Comparison of ENCODE assay signal across 28 cellular contexts in the genomic region with DNA sequence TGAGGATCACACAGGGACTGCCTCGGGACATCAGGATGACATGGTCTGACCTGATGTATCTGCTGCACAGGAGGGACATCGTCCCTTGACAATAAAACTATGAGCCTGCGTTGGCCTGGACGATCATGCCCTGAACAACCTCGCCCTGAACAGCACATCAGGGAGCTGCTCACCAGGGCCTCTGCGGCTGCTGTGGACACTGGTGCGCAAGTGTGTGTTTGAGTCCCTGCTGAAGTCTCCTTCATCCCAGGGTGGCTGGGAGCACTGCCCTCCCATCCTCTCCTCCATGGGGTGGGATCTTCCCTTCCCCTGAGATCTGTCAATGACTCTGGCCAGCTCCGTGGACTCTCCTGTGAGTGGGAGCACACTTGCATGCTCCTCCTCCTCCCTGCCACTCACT.
A peak's percentile ranks its signal among the peaks of the same experiment; 100 is the strongest.
DNase-seq lines count a peak whose midpoint lies in the region; ATAC-seq, FAIRE-seq and TF ChIP-seq lines count a peak whose summit lies in the region.
"Had no signal": no experiment of that assay in that cellular context is flagged by ENCODE, and none has a peak within 500 bp of the region (broad histone marks: within the 10 kb centered on the region; RNA-seq: fewer than 3 reads in every experiment).

No MANE protein-coding gene starts in this region.

- no peak overlapping the region for H2AFZ ChIP-seq in K562 (ENCODE audit: low read depth, low read length)

- no peaks in the 10 kb centered on the region for H3K79me2 ChIP-seq in K562 (ENCODE audit: control insufficient read depth, insufficient read depth, low read length)

- H3K9me3 ChIP-seq in left ventricle myocardium inferior (replicated peaks) (no peaks in the 10 kb centered on the region), K562 (replicated peaks; ENCODE audit: control insufficient read depth, insufficient read depth, low read depth, low read length) (no peaks in the 10 kb centered on the region), kidney (ENCODE audit: control insufficient read depth in 1 of 2, low read length in 2 of 2) (no peaks in the 10 kb centered on the region)

- no peaks in the 10 kb centered on the region for H3K4me1 ChIP-seq in left ventricle myocardium inferior
- no peaks in the 10 kb centered on the region for H3K4me1 ChIP-seq in K562 (replicated peaks in 1 of 2; ENCODE audit: control insufficient read depth in 2 of 2, insufficient read depth in 2 of 2, low read length in 2 of 2)
- H3K4me1 ChIP-seq in kidney (ENCODE audit: control insufficient read depth in 1 of 2, insufficient read depth in 1 of 2, low read depth in 1 of 2, low read length in 2 of 2), result no peaks in the 10 kb centered on the region
- H3K4me1 ChIP-seq: A549; BLaER1 treated with 17β-estradiol and CSF1 and Interleukin-3, amounts not matched to agents 10 nM and 100 nM had no signal

- no peaks in the 10 kb centered on the region for H3K36me3 ChIP-seq in left ventricle myocardium inferior
- H3K36me3 ChIP-seq in K562 (ENCODE audit: control insufficient read depth, insufficient read depth, low read length), result no peaks in the 10 kb centered on the region
- no peaks in the 10 kb centered on the region for H3K36me3 ChIP-seq in kidney (ENCODE audit: control insufficient read depth in 1 of 2, insufficient read depth in 2 of 2, low read length in 2 of 2)

- no peak for TF ChIP-seq CTCF in left ventricle myocardium inferior (IDR thresholded peaks at IDR 0.05; ENCODE audit: borderline replicate concordance)
- TF ChIP-seq CTCF in K562 (IDR thresholded peaks at IDR 0.05 in 2 of 3, conservative IDR thresholded peaks at IDR 0.05 in 1 of 3; ENCODE audit: insufficient read depth in 2 of 3, low read depth in 1 of 3, low read length in 3 of 3), result no peak
- no peak for TF ChIP-seq CTCF in glutamatergic neuron (IDR thresholded peaks at IDR 0.05; ENCODE audit: partially characterized antibody, unreplicated experiment)
- TF ChIP-seq CTCF in kidney (IDR thresholded peaks at IDR 0.05; ENCODE audit: borderline replicate concordance, extremely low read depth, insufficient read depth), result no peak

- no peaks in the 10 kb centered on the region; the same call in none of the 2 replicates for H4K20me1 ChIP-seq in K562 (replicated peaks; ENCODE audit: control insufficient read depth, insufficient read depth, low read length)
- H4K20me1 ChIP-seq: BLaER1 treated with 17β-estradiol and CSF1 and Interleukin-3, amounts not matched to agents 10 nM and 100 nM had no signal

- 0% methylated on average over 8 of the region's 8 CpGs for WGBS in K562 (ENCODE audit: insufficient coverage, low coverage, missing lambda C conversion rate)

- no peak overlapping the region for H3K4me3 Mint-ChIP-seq in glutamatergic neuron (ENCODE audit: unreplicated experiment)
- H3K4me3 Mint-ChIP-seq: B cell; CD14-positive monocyte; CD4-positive, alpha-beta memory T cell; CD4-positive, CD25-positive, alpha-beta regulatory T cell; CD8-positive, alpha-beta memory T cell had no signal

- no peaks in the 10 kb centered on the region for H3K9me1 ChIP-seq in K562 (ENCODE audit: control insufficient read depth, insufficient read depth, low read length)

- ATAC-seq in Right ventricle myocardium superior (ENCODE audit: poor library complexity), result no peak
- no peak for ATAC-seq in K562
- no peak for ATAC-seq in HG03045 (IDR thresholded peaks at IDR 0.05; ENCODE audit: unreplicated experiment)
- ATAC-seq: A549, GM12878 had no signal

- H3K4me3 ChIP-seq in left ventricle myocardium inferior (no peak overlapping the region), K562 (no peak overlapping the region), kidney (ENCODE audit: low read length in 2 of 2) (no peak overlapping the region)
- H3K4me3 ChIP-seq: A549; BLaER1 treated with 17β-estradiol and CSF1 and Interleukin-3, amounts not matched to agents 10 nM and 100 nM; GM12878 had no signal

- no peak overlapping the region for H3K9ac ChIP-seq in K562 (ENCODE audit: insufficient read depth in 1 of 2, low read depth in 2 of 2, low read length in 2 of 2)
- no peak overlapping the region for H3K9ac ChIP-seq in kidney (ENCODE audit: low read length in 2 of 2)
- H3K9ac ChIP-seq: BLaER1 treated with 17β-estradiol and CSF1 and Interleukin-3, amounts not matched to agents 10 nM and 100 nM had no signal

- CTCF ChIA-PET in K562 (lab: Yijun Ruan, JAX; ENCODE audit: low intra/inter-chr PET ratio), result no interaction called here

- H3K4me1 Mint-ChIP-seq in glutamatergic neuron (ENCODE audit: low read depth, unreplicated experiment), result peaks cover 13% of the 10 kb centered on the region
- H3K4me1 Mint-ChIP-seq: B cell; CD14-positive monocyte; CD4-positive, alpha-beta memory T cell; CD4-positive, CD25-positive, alpha-beta regulatory T cell; CD8-positive, alpha-beta memory T cell had no signal

- BruUV-seq in K562 (replicated peaks; lab: Mats Ljungman, UMichigan), result no TSS peak

- TF ChIP-seq EP300 in K562 (IDR thresholded peaks at IDR 0.05; ENCODE audit: low read length), result no peak

- peaks cover 31% of the 10 kb centered on the region for H3K9me3 Mint-ChIP-seq in glutamatergic neuron (ENCODE audit: unreplicated experiment)

- TF ChIP-seq RAD21 in K562 (CRISPR knock-in tag; conservative IDR thresholded peaks at IDR 0.05 in 1 of 2, IDR thresholded peaks at IDR 0.05 in 1 of 2), result no peak

- no peak overlapping the region for H3K4me2 ChIP-seq in K562 (ENCODE audit: insufficient read depth, low read length)
- H3K4me2 ChIP-seq: A549; BLaER1 treated with 17β-estradiol and CSF1 and Interleukin-3, amounts not matched to agents 10 nM and 100 nM had no signal

- H3K27ac Mint-ChIP-seq in glutamatergic neuron (ENCODE audit: unreplicated experiment), result peak overlapping the region; percentile 33
- H3K27ac Mint-ChIP-seq: B cell; CD4-positive, alpha-beta memory T cell; CD4-positive, CD25-positive, alpha-beta regulatory T cell; CD8-positive, alpha-beta memory T cell had no signal

- H3K27me3 Mint-ChIP-seq in glutamatergic neuron (ENCODE audit: unreplicated experiment), result peaks cover 24% of the 10 kb centered on the region

- peaks cover 18% of the 10 kb centered on the region for H3K36me3 Mint-ChIP-seq in glutamatergic neuron (ENCODE audit: unreplicated experiment)
- H3K36me3 Mint-ChIP-seq: CD14-positive monocyte; CD4-positive, alpha-beta memory T cell; CD4-positive, CD25-positive, alpha-beta regulatory T cell had no signal

- H3K27ac ChIP-seq in left ventricle myocardium inferior (replicated peaks) (no peak overlapping the region), K562 (ENCODE audit: extremely low read depth, low read depth, low read length) (no peak overlapping the region), kidney (ENCODE audit: low read depth in 2 of 2, low read length in 2 of 2) (no peak overlapping the region)
- H3K27ac ChIP-seq: 22Rv1; A549; BLaER1 treated with 17β-estradiol and CSF1 and Interleukin-3, amounts not matched to agents 10 nM and 100 nM had no signal

- in situ Hi-C loops in K562 (cut with MboI), result no loop called here

- no peak for FAIRE-seq in K562 (lab: Jason Lieb, UNC)
- no peak for FAIRE-seq in kidney (lab: Jason Lieb, UNC)
- FAIRE-seq: A549, GM12878, GM12892, GM18507 had no signal

- POLR2A ChIA-PET in K562 (lab: Yijun Ruan, JAX), result no interaction called here

- no peak for TF ChIP-seq POLR2A in K562 (conservative IDR thresholded peaks at IDR 0.05)

- intact Hi-C loops in Right ventricle myocardium superior (cut with DNase I) (no loop called here), left ventricle myocardium inferior (cut with micrococcal nuclease) (no loop called here), K562 (cut with micrococcal nuclease) (no loop called here), kidney (cut with DNase I) (no loop called here)

- peaks cover 99% of the 10 kb centered on the region for H3K27me3 ChIP-seq in left ventricle myocardium inferior (ENCODE audit: low read depth)
- H3K27me3 ChIP-seq in K562 (ENCODE audit: control insufficient read depth in 2 of 2, insufficient read depth in 2 of 2, low read length in 2 of 2), result peaks cover 3 to 57% of the 10 kb centered on the region in 2 experiments; a peak in 4 of 5 replicates
- H3K27me3 ChIP-seq: BLaER1 treated with 17β-estradiol and CSF1 and Interleukin-3, amounts not matched to agents 10 nM and 100 nM had no signal

- DNase-seq in Right ventricle myocardium superior (peak; percentile 24), left ventricle myocardium inferior (no peak), K562 (ENCODE audit: extremely low read depth in 1 of 4, low spot score in 3 of 4) (no peak), glutamatergic neuron (no peak), kidney (peak; percentile 35), SKM-1 (lab: John Stamatoyannopoulos, UW; ENCODE audit: unreplicated experiment) (no peak), C1 segment of cervical spinal cord (lab: John Stamatoyannopoulos, UW) (no peak)
- DNase-seq: AML-193; CD4-positive, alpha-beta memory T cell; CD4-positive, CD25-positive, alpha-beta regulatory T cell; COR-L47; DMS 273 treated with DMSO at 0.1 percent for 48 hours; DMS153; DMS53; DMS79; DND-41; EL; GDM1 had no signal

TF ChIP-seq in K562, 482 proteins besides CTCF, POLR2A, EP300 and RAD21:
- TF ChIP-seq HDGF (IDR thresholded peaks at IDR 0.05) (no peak), ZNF263 (CRISPR knock-in tag; IDR thresholded peaks at IDR 0.05; ENCODE audit: borderline replicate concordance) (0 out of 2 replicates have a peak, but pooled peaks have one; percentile 47)

Comparison
In these comparisons a context has a peak if more than half of its experiments do, and no peak if none do; other contexts are left out.
1. DNase-seq: peak in Right ventricle myocardium superior (single experiment) and kidney (single experiment); none in left ventricle myocardium inferior (single experiment), K562 (0 of 4), glutamatergic neuron (single experiment), SKM-1 (single experiment) and C1 segment of cervical spinal cord (0 of 14).